10 cellular contexts compared by ENCODE assay signal in genomic region chr12:40784102-40784501, GRCh38.
"Had no signal": no experiment of that assay in that cellular context is flagged by ENCODE, and none has a peak within 500 bp of the region (broad histone marks: within the 10 kb centered on the region; RNA-seq: fewer than 3 reads in every experiment).

No MANE protein-coding gene starts in this region.

- DNase-seq: GM23248, GOT3, H7, HFFc6, KBM-7 had no signal

- H2AFZ ChIP-seq: GM23248 had no signal

- H3K27ac ChIP-seq: GM23248, HL-60 had no signal

- H3K4me3 ChIP-seq: GM23248, HAP-1 had no signal

- FAIRE-seq: HepG2 had no signal

- H3K9me3 ChIP-seq: HAP-1 had no signal

- H3K4me1 Mint-ChIP-seq: IgD-negative memory B cell had no signal

- H3K36me3 ChIP-seq: HAP-1 had no signal

- H3K4me3 Mint-ChIP-seq: HFFc6, IgD-negative memory B cell had no signal

- H3K27ac Mint-ChIP-seq: HFFc6, IgD-negative memory B cell had no signal

- ATAC-seq: HCT116, HepG2 had no signal

- H3K27me3 Mint-ChIP-seq: IgD-negative memory B cell had no signal

- H3K36me3 Mint-ChIP-seq: IgD-negative memory B cell had no signal

- H3K4me1 ChIP-seq: HAP-1 had no signal

- H3K9ac ChIP-seq: GM23248 had no signal
